Comparison of ENCODE assay signal across 17 cellular contexts in the genomic region with DNA sequence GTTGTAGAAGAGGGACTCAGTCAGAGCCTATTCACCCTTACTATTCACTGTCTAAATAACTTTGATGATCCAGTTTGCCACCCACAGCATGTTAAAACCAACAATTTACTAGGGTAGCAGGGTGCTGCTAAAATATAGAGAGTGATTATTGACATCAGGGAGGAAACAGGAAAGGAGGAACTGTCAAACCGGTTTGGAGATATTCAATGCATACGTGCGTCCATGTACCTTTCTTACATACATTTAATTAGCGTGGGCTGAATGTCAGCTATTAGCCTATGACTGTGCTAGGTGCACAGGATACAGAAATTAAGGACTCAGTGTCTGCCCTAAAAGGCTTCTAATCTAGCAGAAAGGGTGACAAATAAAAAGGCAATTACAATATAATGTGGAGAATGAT. TPM values are rescaled to one million over a fixed set of nuclear protein-coding genes. Genes with fewer than 3 reads are reported as not detected.
DNase-seq lines count a peak whose midpoint lies in the region; ATAC-seq and TF ChIP-seq lines count a peak whose summit lies in the region.
"Had no signal": no experiment of that assay in that cellular context is flagged by ENCODE, and none has a peak within 500 bp of the region (broad histone marks: within the 10 kb centered on the region; RNA-seq: fewer than 3 reads in every experiment).

No MANE protein-coding gene starts in this region.

- TF ChIP-seq CTCF in foreskin fibroblast (IDR thresholded peaks at IDR 0.05; ENCODE audit: low read depth, low read length): no peak

- H3K27ac Mint-ChIP-seq in natural killer cell treated with Interleukin-12 subunit alpha and Interleukin-12 subunit beta and Interleukin-15 and Interleukin-18, amount 100 ng/mL, for 72 hours: no peak overlapping the region
- H3K27ac Mint-ChIP-seq: IgD-negative memory B cell had no signal

- H3K4me3 ChIP-seq in foreskin fibroblast (ENCODE audit: low read depth in 1 of 2, low read length in 2 of 2): no peak overlapping the region

- peak; percentile 85 for DNase-seq in DMS153 (lab: John Stamatoyannopoulos, UW)
- peak; percentile 75 for DNase-seq in NCI-H146 (lab: John Stamatoyannopoulos, UW)
- DNase-seq in NCI-H748 treated with DMSO at 0.1 percent for 48 hours (lab: John Stamatoyannopoulos, UW): peak; percentile 97
- DNase-seq in left colon: no peak
- no peak for DNase-seq in activated CD4-positive, CD25-positive, alpha-beta regulatory T cell (lab: John Stamatoyannopoulos, UW)
- no peak for DNase-seq in effector CD8-positive, alpha-beta T cell (lab: John Stamatoyannopoulos, UW)
- no peak for DNase-seq in foreskin fibroblast
- no peak for DNase-seq in natural killer cell treated with Interleukin-12 subunit alpha and Interleukin-12 subunit beta and Interleukin-15 and Interleukin-18, amount 100 ng/mL, for 72 hours (ENCODE audit: low spot score)
- DNase-seq: C1 segment of cervical spinal cord, DMS 273 treated with DMSO at 0.1 percent for 48 hours, Kasumi-1, NCI-H1105, NCI-H1930, NCI-H524 treated with DMSO at 0.1 percent for 48 hours, SHP77, SK-N-SH had no signal

- no peaks in the 10 kb centered on the region for H3K36me3 Mint-ChIP-seq in natural killer cell treated with Interleukin-12 subunit alpha and Interleukin-12 subunit beta and Interleukin-15 and Interleukin-18, amount 100 ng/mL, for 72 hours
- H3K36me3 Mint-ChIP-seq: IgD-negative memory B cell had no signal

- peak; percentile 43 for ATAC-seq in left colon
- no peak for ATAC-seq in natural killer cell treated with Interleukin-12 subunit alpha and Interleukin-12 subunit beta and Interleukin-15 and Interleukin-18, amount 100 ng/mL, for 72 hours

- no peak overlapping the region for H3K4me3 Mint-ChIP-seq in natural killer cell treated with Interleukin-12 subunit alpha and Interleukin-12 subunit beta and Interleukin-15 and Interleukin-18, amount 100 ng/mL, for 72 hours
- H3K4me3 Mint-ChIP-seq: IgD-negative memory B cell had no signal

- peaks cover 47 to 55% of the 10 kb centered on the region in 2 donors for H3K27me3 Mint-ChIP-seq in natural killer cell treated with Interleukin-12 subunit alpha and Interleukin-12 subunit beta and Interleukin-15 and Interleukin-18, amount 100 ng/mL, for 72 hours

- intact Hi-C loops in left colon (cut with DNase I, micrococcal nuclease): no loop called here

- H3K4me1 Mint-ChIP-seq in natural killer cell treated with Interleukin-12 subunit alpha and Interleukin-12 subunit beta and Interleukin-15 and Interleukin-18, amount 100 ng/mL, for 72 hours (ENCODE audit: low read depth in 2 of 2): no peaks in the 10 kb centered on the region

- no peaks in the 10 kb centered on the region for H3K9me3 Mint-ChIP-seq in natural killer cell treated with Interleukin-12 subunit alpha and Interleukin-12 subunit beta and Interleukin-15 and Interleukin-18, amount 100 ng/mL, for 72 hours

RNA-seq across cellular contexts. Expression of gene IL20RA, which starts 57.2 kb away (rescaled TPM):
- total RNA-seq in left colon: 10 to 100 TPM; 11.8 to 13.4 TPM
- not detected for total RNA-seq in natural killer cell treated with Interleukin-12 subunit alpha and Interleukin-12 subunit beta and Interleukin-15 and Interleukin-18, amount 100 ng/mL, for 72 hours

Comparison
In these comparisons a context has a peak if more than half of its experiments do, and no peak if none do; other contexts are left out.
1. DNase-seq: peak in DMS153 (single experiment), NCI-H146 (single experiment) and NCI-H748 treated with DMSO at 0.1 percent for 48 hours (single experiment); none in left colon (0 of 2), activated CD4-positive, CD25-positive, alpha-beta regulatory T cell (0 of 4), effector CD8-positive, alpha-beta T cell (single experiment), foreskin fibroblast (0 of 2) and natural killer cell treated with Interleukin-12 subunit alpha and Interleukin-12 subunit beta and Interleukin-15 and Interleukin-18, amount 100 ng/mL, for 72 hours (single experiment).
2. RNA of gene IL20RA, which starts 57.2 kb away (total RNA-seq): 11.8 to 13.4 TPM in left colon; not detected in natural killer cell treated with Interleukin-12 subunit alpha and Interleukin-12 subunit beta and Interleukin-15 and Interleukin-18, amount 100 ng/mL, for 72 hours; every median in the first group is over 10 times any median in the second.